14 cellular contexts compared by ENCODE assay signal in genomic region chr11:64008283-64008931, GRCh38. TPM values are rescaled to one million over a fixed set of nuclear protein-coding genes. Genes with fewer than 3 reads are reported as not detected.
DNase-seq lines count a peak whose midpoint lies in the region; ATAC-seq and TF ChIP-seq lines count a peak whose summit lies in the region.
"Had no signal": no experiment of that assay in that cellular context is flagged by ENCODE, and none has a peak within 500 bp of the region (broad histone marks: within the 10 kb centered on the region; RNA-seq: fewer than 3 reads in every experiment).

No MANE protein-coding gene starts in this region.

- no peak for TF ChIP-seq CTCF in WTC11 (IDR thresholded peaks at IDR 0.05)

- peaks cover 11% of the 10 kb centered on the region for H3K4me1 Mint-ChIP-seq in activated T-cell treated with anti-CD3 and anti-CD28 coated beads, Interleukin-2, amount 50 U/mL, for 4 hours (ENCODE audit: low read depth)
- H3K4me1 Mint-ChIP-seq in activated T-cell treated with anti-CD3 and anti-CD28 coated beads, Interleukin-2, amount 50 U/mL, for 24 hours (ENCODE audit: low read depth) = peaks cover 12% of the 10 kb centered on the region
- H3K4me1 Mint-ChIP-seq in WTC11 (peaks cover 18% of the 10 kb centered on the region), immature natural killer cell (peaks cover 7 to 14% of the 10 kb centered on the region in 2 donors)
- H3K4me1 Mint-ChIP-seq in stimulated activated memory B cell treated with anti-CD40 and anti-IgM and Interleukin-4, amounts not matched to agents 10 μg/mL and 1 μg/mL and 100 μg/mL, for 72 hours = peaks cover 21% of the 10 kb centered on the region

- H3K36me3 Mint-ChIP-seq in activated T-cell treated with anti-CD3 and anti-CD28 coated beads, Interleukin-2, amount 50 U/mL, for 4 hours (ENCODE audit: insufficient read depth) = no peaks in the 10 kb centered on the region
- H3K36me3 Mint-ChIP-seq in activated T-cell treated with anti-CD3 and anti-CD28 coated beads, Interleukin-2, amount 50 U/mL, for 24 hours (ENCODE audit: low read depth) = no peaks in the 10 kb centered on the region
- H3K36me3 Mint-ChIP-seq in WTC11 (peaks cover 8% of the 10 kb centered on the region), immature natural killer cell (no peaks in the 10 kb centered on the region)
- peaks cover 16% of the 10 kb centered on the region for H3K36me3 Mint-ChIP-seq in stimulated activated memory B cell treated with anti-CD40 and anti-IgM and Interleukin-4, amounts not matched to agents 10 μg/mL and 1 μg/mL and 100 μg/mL, for 72 hours
- H3K36me3 Mint-ChIP-seq: IgD-negative memory B cell had no signal

- peak overlapping the region; percentile 67 for H3K4me3 Mint-ChIP-seq in activated T-cell treated with anti-CD3 and anti-CD28 coated beads, Interleukin-2, amount 50 U/mL, for 4 hours
- no peak overlapping the region for H3K4me3 Mint-ChIP-seq in activated T-cell treated with anti-CD3 and anti-CD28 coated beads, Interleukin-2, amount 50 U/mL, for 24 hours
- peak overlapping the region; percentile 69 for H3K4me3 Mint-ChIP-seq in WTC11
- H3K4me3 Mint-ChIP-seq in immature natural killer cell = peak overlapping the region; percentile 55 to 89 (median 80)
- peak overlapping the region; percentile 73 for H3K4me3 Mint-ChIP-seq in stimulated activated memory B cell treated with anti-CD40 and anti-IgM and Interleukin-4, amounts not matched to agents 10 μg/mL and 1 μg/mL and 100 μg/mL, for 72 hours

- ATAC-seq in activated T-cell treated with anti-CD3 and anti-CD28 coated beads, Interleukin-2, amount 50 U/mL, for 4 hours = no peak
- ATAC-seq in WTC11 = no peak
- no peak for ATAC-seq in stimulated activated memory B cell treated with anti-CD40 and anti-IgM and Interleukin-4, amounts not matched to agents 10 μg/mL and 1 μg/mL and 100 μg/mL, for 72 hours
- no peak for ATAC-seq in GM18517 (IDR thresholded peaks at IDR 0.05; ENCODE audit: unreplicated experiment)

- POLR2A ChIA-PET in WTC11 (lab: Charles Lee) = no interaction called here

- CTCF ChIA-PET in WTC11 (lab: Charles Lee) = interaction anchor here (0.5 to 2.9 kb wide), 20 partner anchors 8 to 179 kb away, joined by 3 to 12 read pairs (median 5); partner anchors contain the start of gene COX8A

- DNase-seq in activated T-cell treated with anti-CD3 and anti-CD28 coated beads, Interleukin-2, amount 50 U/mL, for 4 hours = no peak
- no peak for DNase-seq in activated T-cell treated with anti-CD3 and anti-CD28 coated beads, Interleukin-2, amount 50 U/mL, for 24 hours
- no peak for DNase-seq in WTC11 (ENCODE audit: low spot score)
- no peak for DNase-seq in immature natural killer cell
- no peak for DNase-seq in NCI-H345 (lab: John Stamatoyannopoulos, UW)
- DNase-seq in effector CD8-positive, alpha-beta T cell (lab: John Stamatoyannopoulos, UW) = no peak
- DNase-seq: activated CD4-positive, CD25-positive, alpha-beta regulatory T cell treated with anti-CD3 and anti-CD28 coated beads, Interleukin-2, amount 50 U/mL, for 72 hours; activated T-cell treated with anti-CD3 and anti-CD28 coated beads, Interleukin-2, amount 50 U/mL, for 1 hour; NCI-H1694; stimulated activated CD4-positive, alpha-beta T cell treated with anti-CD3 and anti-CD28 coated beads, Interleukin-4, amount 100 ng/mL, for 4 hours had no signal

- peaks cover 28% of the 10 kb centered on the region for H3K27me3 Mint-ChIP-seq in activated T-cell treated with anti-CD3 and anti-CD28 coated beads, Interleukin-2, amount 50 U/mL, for 4 hours (ENCODE audit: low read depth)
- H3K27me3 Mint-ChIP-seq in activated T-cell treated with anti-CD3 and anti-CD28 coated beads, Interleukin-2, amount 50 U/mL, for 24 hours = peaks cover 39% of the 10 kb centered on the region
- H3K27me3 Mint-ChIP-seq in WTC11 (ENCODE audit: low read depth) (peaks cover 100% of the 10 kb centered on the region), immature natural killer cell (ENCODE audit: low read depth in 3 of 3) (peaks cover 8 to 18% (median 9%) of the 10 kb centered on the region in 3 donors)
- H3K27me3 Mint-ChIP-seq in stimulated activated memory B cell treated with anti-CD40 and anti-IgM and Interleukin-4, amounts not matched to agents 10 μg/mL and 1 μg/mL and 100 μg/mL, for 72 hours = peaks cover 61% of the 10 kb centered on the region

- H3K9me3 Mint-ChIP-seq in activated T-cell treated with anti-CD3 and anti-CD28 coated beads, Interleukin-2, amount 50 U/mL, for 4 hours = no peaks in the 10 kb centered on the region
- H3K9me3 Mint-ChIP-seq in activated T-cell treated with anti-CD3 and anti-CD28 coated beads, Interleukin-2, amount 50 U/mL, for 24 hours = no peaks in the 10 kb centered on the region
- peaks cover 14% of the 10 kb centered on the region for H3K9me3 Mint-ChIP-seq in WTC11
- no peaks in the 10 kb centered on the region for H3K9me3 Mint-ChIP-seq in immature natural killer cell
- peaks cover 14% of the 10 kb centered on the region for H3K9me3 Mint-ChIP-seq in stimulated activated memory B cell treated with anti-CD40 and anti-IgM and Interleukin-4, amounts not matched to agents 10 μg/mL and 1 μg/mL and 100 μg/mL, for 72 hours
- H3K9me3 Mint-ChIP-seq: IgD-negative memory B cell had no signal

- no peak overlapping the region for H3K27ac Mint-ChIP-seq in activated T-cell treated with anti-CD3 and anti-CD28 coated beads, Interleukin-2, amount 50 U/mL, for 24 hours
- H3K27ac Mint-ChIP-seq in WTC11 = no peak overlapping the region
- H3K27ac Mint-ChIP-seq in immature natural killer cell = no peak overlapping the region
- no peak overlapping the region for H3K27ac Mint-ChIP-seq in stimulated activated memory B cell treated with anti-CD40 and anti-IgM and Interleukin-4, amounts not matched to agents 10 μg/mL and 1 μg/mL and 100 μg/mL, for 72 hours
- H3K27ac Mint-ChIP-seq: IgD-negative memory B cell had no signal

TF ChIP-seq in WTC11, 78 proteins besides CTCF, POLR2A, EP300 and RAD21 (continues in another document):
- TF ChIP-seq ARID4B (CRISPR knock-in tag; IDR thresholded peaks at IDR 0.05; ENCODE audit: borderline replicate concordance) = no peak
- no peak for TF ChIP-seq HMGA2 (CRISPR knock-in tag; IDR thresholded peaks at IDR 0.05)
- TF ChIP-seq ZNF317 (CRISPR knock-in tag; IDR thresholded peaks at IDR 0.05; ENCODE audit: borderline replicate concordance, low read depth) = no peak
- TF ChIP-seq TP53 (CRISPR knock-in tag; IDR thresholded peaks at IDR 0.05) = no peak
- no peak for TF ChIP-seq OVOL2 (CRISPR knock-in tag; IDR thresholded peaks at IDR 0.05; ENCODE audit: borderline replicate concordance)
- TF ChIP-seq PREB (CRISPR knock-in tag; IDR thresholded peaks at IDR 0.05; ENCODE audit: borderline replicate concordance) = no peak
- TF ChIP-seq CDX4 (CRISPR knock-in tag; IDR thresholded peaks at IDR 0.05; ENCODE audit: borderline replicate concordance) = no peak

RNA-seq across cellular contexts. Expression of gene OTUB1, which starts 22.2 kb away (rescaled TPM):
- 100 to 1,000 TPM in 2 of 3 donors, 10 to 100 TPM in 1; 98.0 to 103 (median 101) TPM for total RNA-seq in activated T-cell treated with anti-CD3 and anti-CD28 coated beads, Interleukin-2, amount 50 U/mL, for 4 hours
- 94.3 to 112 TPM (median 99.3 TPM) in 3 replicates for total RNA-seq in WTC11 (2021)
- polyA plus RNA-seq in immature natural killer cell = 100 to 1,000 TPM; 143 to 204 (median 164) TPM

RNA-seq across cellular contexts. Expression of gene FLRT1, which starts 27.3 kb away (rescaled TPM):
- not detected for total RNA-seq in activated T-cell treated with anti-CD3 and anti-CD28 coated beads, Interleukin-2, amount 50 U/mL, for 4 hours
- total RNA-seq in WTC11 (2021) = 0.14 to 0.20 TPM (median 0.16 TPM) in 3 replicates
- not detected for polyA plus RNA-seq in immature natural killer cell
- total RNA-seq: SK-MEL-5 had no signal
- polyA plus RNA-seq: IgD-negative memory B cell had no signal

RNA-seq across cellular contexts. Expression of gene COX8A, which starts 34.0 kb away (rescaled TPM):
- total RNA-seq in activated T-cell treated with anti-CD3 and anti-CD28 coated beads, Interleukin-2, amount 50 U/mL, for 4 hours = 100 to 1,000 TPM; 315 to 320 (median 319) TPM
- total RNA-seq in WTC11 (2021) = 518 to 587 TPM (median 554 TPM) in 3 replicates
- polyA plus RNA-seq in immature natural killer cell = 100 to 1,000 TPM; 506 to 686 (median 534) TPM
